In the genomic region with DNA sequence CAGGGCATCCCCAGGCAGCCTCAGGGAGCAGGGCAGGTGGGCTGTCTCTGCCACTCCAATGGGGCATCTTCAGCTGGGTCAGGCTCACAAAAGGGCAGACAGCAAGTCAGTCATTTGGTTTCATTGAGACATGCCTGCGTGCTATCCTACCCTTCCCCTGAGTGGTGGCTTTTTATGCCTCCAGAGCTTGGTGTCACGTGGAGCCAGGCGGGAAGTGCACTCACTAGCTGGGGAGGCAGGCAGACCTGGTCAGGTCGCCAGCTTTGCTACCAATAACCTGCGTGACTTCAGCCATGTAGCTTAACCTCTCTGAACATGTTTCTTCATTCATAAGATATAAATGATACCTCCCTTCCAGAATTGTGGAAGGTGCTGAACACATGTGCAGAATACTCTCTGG, we compare ENCODE assay signal across 1 cellular context.
A peak's percentile ranks its signal among the peaks of the same experiment; 100 is the strongest.
TF ChIP-seq lines count a peak whose summit lies in the region.

No MANE protein-coding gene starts in this region.

TF ChIP-seq in GM12878, 131 proteins besides CTCF, POLR2A, EP300 and RAD21:
- TF ChIP-seq IKZF1 (conservative IDR thresholded peaks at IDR 0.05) (no peak), NR2C2 (IDR thresholded peaks at IDR 0.05; ENCODE audit: borderline replicate concordance, control insufficient read depth, insufficient read length, low read depth) (no peak)
- TF ChIP-seq, protein P1, sequence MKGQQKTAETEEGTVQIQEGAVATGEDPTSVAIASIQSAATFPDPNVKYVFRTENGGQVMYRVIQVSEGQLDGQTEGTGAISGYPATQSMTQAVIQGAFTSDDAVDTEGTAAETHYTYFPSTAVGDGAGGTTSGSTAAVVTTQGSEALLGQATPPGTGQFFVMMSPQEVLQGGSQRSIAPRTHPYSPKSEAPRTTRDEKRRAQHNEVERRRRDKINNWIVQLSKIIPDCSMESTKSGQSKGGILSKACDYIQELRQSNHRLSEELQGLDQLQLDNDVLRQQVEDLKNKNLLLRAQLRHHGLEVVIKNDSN (IDR thresholded peaks at IDR 0.05; ENCODE audit: borderline replicate concordance, extremely low read length, insufficient read depth, low read depth, low read length): peak; percentile 20
